Comparison of ENCODE assay signal across 8 cellular contexts in the genomic region with DNA sequence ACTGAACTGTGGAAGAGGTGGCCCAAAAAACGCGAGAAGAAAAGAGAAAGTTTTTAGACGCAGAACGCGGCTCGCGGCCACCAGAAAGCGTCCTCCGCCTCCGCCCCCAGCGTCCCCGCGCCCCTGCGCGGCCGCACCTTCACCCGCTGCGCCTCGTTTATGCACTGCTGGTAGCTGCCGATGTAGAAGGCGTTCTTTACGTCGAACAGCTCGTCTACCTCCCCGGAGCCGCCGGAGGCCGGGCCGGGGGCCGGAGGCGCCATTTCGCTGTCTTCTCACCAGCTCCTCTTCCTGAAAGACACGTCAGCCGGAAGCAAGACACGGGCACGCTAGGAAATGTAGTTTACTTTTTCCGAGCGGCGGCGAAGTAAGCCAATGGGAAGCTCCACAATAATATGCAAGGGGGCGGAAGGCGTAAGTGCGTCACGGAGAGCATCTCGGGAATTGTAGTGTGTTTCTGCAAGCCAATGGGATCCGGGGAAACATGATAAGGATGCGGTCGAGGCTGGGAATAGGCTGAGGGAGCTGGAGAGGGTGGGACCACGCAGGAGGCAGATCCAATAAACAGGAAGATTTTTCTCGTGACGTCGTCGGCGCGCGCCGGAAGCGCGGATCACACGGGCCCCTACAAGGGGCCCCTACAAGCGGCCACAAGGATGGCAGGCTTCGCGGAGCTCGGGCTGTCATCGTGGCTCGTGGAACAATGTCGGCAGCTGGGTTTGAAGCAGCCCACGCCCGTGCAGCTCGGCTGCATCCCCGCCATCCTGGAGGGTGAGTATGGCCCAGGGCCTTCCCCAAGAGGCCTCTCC. TPM values are rescaled to one million over a fixed set of nuclear protein-coding genes. Genes with fewer than 3 reads are reported as not detected.
DNase-seq lines count a peak whose midpoint lies in the region; ATAC-seq lines count a peak whose summit lies in the region.

A gene (minus strand): TSS at position 302 of the 809 bp plus-strand sequence. CDS start 39 bp downstream, at position 263.
A gene with protein sequence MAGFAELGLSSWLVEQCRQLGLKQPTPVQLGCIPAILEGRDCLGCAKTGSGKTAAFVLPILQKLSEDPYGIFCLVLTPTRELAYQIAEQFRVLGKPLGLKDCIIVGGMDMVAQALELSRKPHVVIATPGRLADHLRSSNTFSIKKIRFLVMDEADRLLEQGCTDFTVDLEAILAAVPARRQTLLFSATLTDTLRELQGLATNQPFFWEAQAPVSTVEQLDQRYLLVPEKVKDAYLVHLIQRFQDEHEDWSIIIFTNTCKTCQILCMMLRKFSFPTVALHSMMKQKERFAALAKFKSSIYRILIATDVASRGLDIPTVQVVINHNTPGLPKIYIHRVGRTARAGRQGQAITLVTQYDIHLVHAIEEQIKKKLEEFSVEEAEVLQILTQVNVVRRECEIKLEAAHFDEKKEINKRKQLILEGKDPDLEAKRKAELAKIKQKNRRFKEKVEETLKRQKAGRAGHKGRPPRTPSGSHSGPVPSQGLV (plus strand): TSS at position 630 of the 809 bp plus-strand sequence. CDS start 27 bp downstream, at position 657.

- H3K27me3 Mint-ChIP-seq in CD8-positive, alpha-beta memory T cell = no peaks in the 10 kb centered on the region

- peak; percentile 91 to 99 (median 98) for DNase-seq in CD8-positive, alpha-beta memory T cell
- DNase-seq in HT-29 (ENCODE audit: low spot score) (peak; percentile 96), NOMO-1 (lab: John Stamatoyannopoulos, UW; ENCODE audit: unreplicated experiment in 2 of 2) (peak; percentile 97 to 99), lung microvascular endothelial cell (ENCODE audit: low read depth in 2 of 2) (peak; percentile 100)
- DNase-seq in effector memory CD4-positive, alpha-beta T cell = peak; percentile 96 to 98 (median 98)
- peak; percentile 90 to 98 (median 93) for DNase-seq in stimulated activated CD4-positive, alpha-beta T cell treated with anti-CD3 and anti-CD28 coated beads, TNF-alpha, amount 100 ng/mL, for 48 hours (ENCODE audit: low read depth in 3 of 3)

- H3K27me3 ChIP-seq in CD8-positive, alpha-beta memory T cell (ENCODE audit: insufficient read depth, low read length, poor library complexity, severe bottlenecking) = no peaks in the 10 kb centered on the region
- no peaks in the 10 kb centered on the region for H3K27me3 ChIP-seq in effector memory CD4-positive, alpha-beta T cell (replicated peaks; ENCODE audit: control insufficient read depth, insufficient read depth, low read length, poor library complexity, severe bottlenecking)

- H3K4me1 ChIP-seq in CD8-positive, alpha-beta memory T cell (ENCODE audit: insufficient read depth, low read length) = peaks cover 25% of the 10 kb centered on the region
- H3K4me1 ChIP-seq in effector memory CD4-positive, alpha-beta T cell (ENCODE audit: control insufficient read depth, insufficient read depth, low read length, poor library complexity, severe bottlenecking) = peaks cover 21% of the 10 kb centered on the region

- POLR2A ChIA-PET in CD8-positive, alpha-beta memory T cell (lab: Charles Lee) = interaction anchor here (0.5 to 1.5 kb wide), 10 partner anchors 18 to 1060 kb away, joined by 3 to 12 read pairs (median 7); a partner anchor contains a TSS
- POLR2A ChIA-PET in activated CD8-positive, alpha-beta memory T cell treated with anti-CD3 and anti-CD28 coated beads for 36 hours (lab: Charles Lee) = interaction anchor here (0.5 to 1.3 kb wide), 14 partner anchors 9 to 348 kb away, joined by 3 to 7 read pairs (median 3); a partner anchor contains a TSS

- H3K36me3 ChIP-seq in CD8-positive, alpha-beta memory T cell (ENCODE audit: insufficient read depth, low read length) = peaks cover 17% of the 10 kb centered on the region
- peaks cover 32% of the 10 kb centered on the region for H3K36me3 ChIP-seq in effector memory CD4-positive, alpha-beta T cell (ENCODE audit: control insufficient read depth, insufficient read depth, low read length)

- H3K27ac ChIP-seq in CD8-positive, alpha-beta memory T cell (ENCODE audit: low read depth, low read length) = peak within 1 kb of the TSS; percentile 94
- peak within 1 kb of the TSS; percentile 96 for H3K27ac ChIP-seq in effector memory CD4-positive, alpha-beta T cell (ENCODE audit: insufficient read depth, low read length, poor library complexity, severe bottlenecking)

- ATAC-seq in GM19468 (IDR thresholded peaks at IDR 0.05; ENCODE audit: extremely low read depth, unreplicated experiment) = peak; percentile 86

- CTCF ChIA-PET in CD8-positive, alpha-beta memory T cell (lab: Charles Lee) = interaction anchor here (0.8 to 1.4 kb wide), 6 partner anchors 9 to 398 kb away, joined by 3 to 6 read pairs (median 4); a partner anchor contains a TSS
- CTCF ChIA-PET in activated CD8-positive, alpha-beta memory T cell treated with anti-CD3 and anti-CD28 coated beads for 36 hours (lab: Charles Lee) = interaction anchor here (0.5 to 1.1 kb wide), 4 partner anchors 52 to 1177 kb away, joined by 3 to 4 read pairs (median 3); no protein-coding TSS in a partner anchor

- peak within 1 kb of the TSS; percentile 85 to 97 (median 95) for H3K4me3 Mint-ChIP-seq in CD8-positive, alpha-beta memory T cell

- peak within 1 kb of the TSS; percentile 94 for H3K4me3 ChIP-seq in CD8-positive, alpha-beta memory T cell (ENCODE audit: low read length)
- H3K4me3 ChIP-seq in effector memory CD4-positive, alpha-beta T cell (ENCODE audit: insufficient read depth, low read depth, low read length, poor library complexity, severe bottlenecking) = peak within 1 kb of the TSS; percentile 94

- peaks cover under 1 to 65% (median 5%) of the 10 kb centered on the region in 3 donors for H3K36me3 Mint-ChIP-seq in CD8-positive, alpha-beta memory T cell

- H3K4me1 Mint-ChIP-seq in CD8-positive, alpha-beta memory T cell = peaks cover 37 to 50% (median 43%) of the 10 kb centered on the region in 3 donors

- H3K9me3 Mint-ChIP-seq in CD8-positive, alpha-beta memory T cell = no peaks in the 10 kb centered on the region

- no peaks in the 10 kb centered on the region for H3K9me3 ChIP-seq in CD8-positive, alpha-beta memory T cell (ENCODE audit: low read length)
- H3K9me3 ChIP-seq in effector memory CD4-positive, alpha-beta T cell (ENCODE audit: control insufficient read depth, low read length) = no peaks in the 10 kb centered on the region

- peak within 1 kb of the TSS; percentile 64 to 99 (median 96) for H3K27ac Mint-ChIP-seq in CD8-positive, alpha-beta memory T cell

RNA-seq across cellular contexts. Expression of the first gene that starts in this region (rescaled TPM):
- 100 to 1,000 TPM; 177 to 184 TPM for total RNA-seq in CD8-positive, alpha-beta memory T cell
- polyA plus RNA-seq in CD8-positive, alpha-beta memory T cell = 300 TPM
- total RNA-seq in HT-29 (2014; rRNA removed; shearing (Covaris generic)) = 290 and 317 TPM in 2 replicates
- total RNA-seq in activated CD8-positive, alpha-beta memory T cell treated with anti-CD3 and anti-CD28 coated beads for 36 hours = 100 to 1,000 TPM; 164 to 184 TPM
- 145 and 149 TPM in 2 replicates for total RNA-seq in lung microvascular endothelial cell

RNA-seq across cellular contexts. Expression of the second gene that starts in this region (rescaled TPM):
- 10 to 100 TPM; 92.5 to 95.1 TPM for total RNA-seq in CD8-positive, alpha-beta memory T cell
- 28.5 TPM for polyA plus RNA-seq in CD8-positive, alpha-beta memory T cell
- total RNA-seq in HT-29 (2014; rRNA removed; shearing (Covaris generic)) = 69.4 and 81.8 TPM in 2 replicates
- 10 to 100 TPM; 82.1 to 91.0 TPM for total RNA-seq in activated CD8-positive, alpha-beta memory T cell treated with anti-CD3 and anti-CD28 coated beads for 36 hours
- total RNA-seq in lung microvascular endothelial cell = 38.6 and 40.3 TPM in 2 replicates

Comparison
In these comparisons a context has a peak if more than half of its experiments do, and no peak if none do; other contexts are left out.
1. Peak in every context shown above with its lines: DNase-seq, ATAC-seq, H3K4me3 ChIP-seq and H3K27ac ChIP-seq.